Comparison of ENCODE assay signal across 8 cellular contexts in the genomic region with DNA sequence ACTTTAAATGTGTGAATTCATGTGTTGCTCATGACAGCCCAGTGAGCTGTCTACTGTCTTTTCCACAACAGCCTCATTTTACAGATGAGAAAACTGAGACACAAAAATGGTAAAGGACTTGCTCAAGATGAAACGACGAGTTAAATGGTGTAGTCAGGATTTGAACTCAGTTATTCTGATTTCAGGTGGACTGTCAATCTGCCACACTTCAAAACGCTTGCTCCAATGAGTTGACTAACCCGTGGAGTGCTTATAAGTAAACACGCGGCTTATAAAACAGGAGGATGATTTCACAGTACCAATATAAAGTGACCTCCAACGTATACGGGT. TPM values are rescaled to one million over a fixed set of nuclear protein-coding genes. Genes with fewer than 3 reads are reported as not detected.
DNase-seq lines count a peak whose midpoint lies in the region; ATAC-seq and TF ChIP-seq lines count a peak whose summit lies in the region.

No MANE protein-coding gene starts in this region.

- TF ChIP-seq CTCF in heart right ventricle (IDR thresholded peaks at IDR 0.05) (no peak), ascending aorta (IDR thresholded peaks at IDR 0.05) (no peak), upper lobe of left lung (IDR thresholded peaks at IDR 0.05) (no peak)

- H3K9me3 ChIP-seq in heart right ventricle: no peaks in the 10 kb centered on the region
- no peaks in the 10 kb centered on the region for H3K9me3 ChIP-seq in ascending aorta
- no peaks in the 10 kb centered on the region for H3K9me3 ChIP-seq in muscle layer of colon (ENCODE audit: low read length)
- no peaks in the 10 kb centered on the region for H3K9me3 ChIP-seq in upper lobe of left lung

- H3K4me3 ChIP-seq in heart right ventricle (peak overlapping the region in 7 of 10 donors; percentile 50 to 80 (median 69)), ascending aorta (peak overlapping the region; percentile 78 to 84), muscle layer of colon (ENCODE audit: low read depth in 1 of 2, low read length in 2 of 2) (peak overlapping the region in 1 of 2 donors; percentile 75), upper lobe of left lung (peak overlapping the region in 3 of 4 donors; percentile 57 to 84 (median 80))

- intact Hi-C loops in heart right ventricle (cut with DNase I): loop anchor here in 4 of 10 donors (2.0 to 10.0 kb wide), 4 partner anchors 51 to 78 kb away; partner anchors contain the start of gene DNAAF2 (in 2 of the 4)
- intact Hi-C loops in left ventricle myocardium superior (cut with micrococcal nuclease): no loop called here
- intact Hi-C loops in ascending aorta (cut with DNase I): no loop called here

- 85 to 90% methylated on average over 8 of the region's 8 CpGs for WGBS in heart right ventricle, 2 donors
- WGBS in upper lobe of left lung, 2 donors: 85 to 92% methylated on average over 8 of the region's 8 CpGs

- DNase-seq in heart right ventricle (no peak), left ventricle myocardium superior (no peak), ascending aorta (ENCODE audit: low spot score in 2 of 2) (no peak), upper lobe of left lung (no peak), SKM-1 treated with dmso at 0.1 percent for 144 hours (lab: John Stamatoyannopoulos, UW; ENCODE audit: unreplicated experiment) (no peak)
- DNase-seq in stimulated activated CD4-positive, alpha-beta T cell treated with anti-CD3 and anti-CD28 coated beads, Interleukin-4, amount 100 ng/mL, for 4 hours: no peak

- H3K9ac ChIP-seq in muscle layer of colon (ENCODE audit: low read length): peak overlapping the region; percentile 63

- ATAC-seq in heart right ventricle (no peak), left ventricle myocardium superior (no peak), upper lobe of left lung (ENCODE audit: low FRiP score in 2 of 2) (no peak), GM21423 (IDR thresholded peaks at IDR 0.05; ENCODE audit: unreplicated experiment) (no peak)

- H3K4me1 ChIP-seq in heart right ventricle (peaks cover 0 to 30% (median 10%) of the 10 kb centered on the region in 9 donors), ascending aorta (peaks cover 0 to 11% of the 10 kb centered on the region in 2 donors), muscle layer of colon (ENCODE audit: insufficient read depth, low read length) (peaks cover 6% of the 10 kb centered on the region), upper lobe of left lung (peaks cover 9 to 24% (median 13%) of the 10 kb centered on the region in 4 donors)

- H3K36me3 ChIP-seq in heart right ventricle: no peaks in the 10 kb centered on the region
- no peaks in the 10 kb centered on the region for H3K36me3 ChIP-seq in ascending aorta
- H3K36me3 ChIP-seq in muscle layer of colon (ENCODE audit: insufficient read depth, low read length): no peaks in the 10 kb centered on the region
- no peaks in the 10 kb centered on the region for H3K36me3 ChIP-seq in upper lobe of left lung

- TF ChIP-seq POLR2A in upper lobe of left lung (IDR thresholded peaks at IDR 0.05): no peak

- TF ChIP-seq EP300 in upper lobe of left lung (IDR thresholded peaks at IDR 0.05): no peak

- H3K27ac ChIP-seq in heart right ventricle (peak overlapping the region in 9 of 10 donors; percentile 59 to 88 (median 82)), ascending aorta (peak overlapping the region; percentile 77 to 79), muscle layer of colon (ENCODE audit: low read depth, low read length) (peak overlapping the region; percentile 83), upper lobe of left lung (peak overlapping the region; percentile 70 to 90 (median 85))

- no peaks in the 10 kb centered on the region for H3K27me3 ChIP-seq in heart right ventricle
- H3K27me3 ChIP-seq in ascending aorta: no peaks in the 10 kb centered on the region
- no peaks in the 10 kb centered on the region for H3K27me3 ChIP-seq in muscle layer of colon (ENCODE audit: control insufficient read depth in 1 of 2, insufficient read depth in 2 of 2, low read length in 2 of 2)
- no peaks in the 10 kb centered on the region for H3K27me3 ChIP-seq in upper lobe of left lung

RNA-seq across cellular contexts. Expression of gene POLE2, which starts 0.7 kb away (rescaled TPM):
- total RNA-seq in heart right ventricle: 1 to 10 TPM in 2 of 10 donors, under 1 TPM in 8; 0.25 to 1.1 (median 0.64) TPM
- polyA plus RNA-seq in heart right ventricle: 1 to 10 TPM; 1.3 to 2.0 TPM
- 0.40 TPM for total RNA-seq in left ventricle myocardium superior
- 5.4 TPM for total RNA-seq in ascending aorta
- 1 to 10 TPM in 4 of 6 donors, under 1 TPM in 2; 0.49 to 2.7 (median 2.1) TPM for total RNA-seq in upper lobe of left lung

RNA-seq across cellular contexts. Expression of gene KLHDC1, which starts 4.3 kb away (rescaled TPM):
- total RNA-seq in heart right ventricle (1 to 10 TPM; 5.0 to 8.1 (median 7.4) TPM), left ventricle myocardium superior (6.0 TPM), ascending aorta (not detected), upper lobe of left lung (10 to 100 TPM in 1 of 6 donors, 1 to 10 TPM in 5; 4.6 to 11.1 (median 5.3) TPM)
- 1 to 10 TPM in 1 of 2 donors, under 1 TPM in 1; 0.99 to 6.9 TPM for polyA plus RNA-seq in heart right ventricle

RNA-seq across cellular contexts. Expression of gene DNAAF2, which starts 53.6 kb away (rescaled TPM):
- total RNA-seq in heart right ventricle: 1 to 10 TPM; 4.1 to 6.9 (median 4.6) TPM
- 1 to 10 TPM; 2.9 to 5.3 TPM for polyA plus RNA-seq in heart right ventricle
- 6.8 TPM for total RNA-seq in left ventricle myocardium superior
- total RNA-seq in ascending aorta: 14.0 TPM
- 10 to 100 TPM in 3 of 6 donors, 1 to 10 TPM in 3; 6.1 to 17.6 (median 9.6) TPM for total RNA-seq in upper lobe of left lung
